In genomic region chr13:20921572-20921971, GRCh38 we compare ENCODE assay signal across 1 cellular context.
A peak's percentile ranks its signal among the peaks of the same experiment; 100 is the strongest.
TF ChIP-seq lines count a peak whose summit lies in the region.

No MANE protein-coding gene starts in this region.

TF ChIP-seq in HepG2, 621 proteins besides CTCF, POLR2A, EP300 and RAD21 (continued from another document and continues in another):
- TF ChIP-seq HNF4G (IDR thresholded peaks at IDR 0.05; ENCODE audit: borderline replicate concordance, low read depth, low read length) (peak; percentile 64; the same call in 1 of the 2 replicates), HNF4G (CRISPR knock-in tag; IDR thresholded peaks at IDR 0.05; ENCODE audit: borderline replicate concordance, low read depth) (no peak), ZC3H4 (CRISPR knock-in tag; IDR thresholded peaks at IDR 0.05; ENCODE audit: borderline replicate concordance) (no peak), SNAI1 (CRISPR knock-in tag; IDR thresholded peaks at IDR 0.05; ENCODE audit: borderline replicate concordance) (no peak), ZMYM4 (CRISPR knock-in tag; IDR thresholded peaks at IDR 0.05) (peak; percentile 44; the same call in 1 of the 2 replicates), ZNF367 (CRISPR knock-in tag; IDR thresholded peaks at IDR 0.05; ENCODE audit: borderline replicate concordance) (no peak), ZNF142 (CRISPR knock-in tag; IDR thresholded peaks at IDR 0.05) (no peak), SP4 (CRISPR knock-in tag; IDR thresholded peaks at IDR 0.05) (no peak), TRIM22 (IDR thresholded peaks at IDR 0.05) (no peak), ZNF746 (CRISPR knock-in tag; IDR thresholded peaks at IDR 0.05) (no peak), ZNF207 (IDR thresholded peaks at IDR 0.05; ENCODE audit: borderline replicate concordance) (no peak), SOX13 (IDR thresholded peaks at IDR 0.05) (no peak), SOX13 (CRISPR knock-in tag; conservative IDR thresholded peaks at IDR 0.05 in 1 of 2, IDR thresholded peaks at IDR 0.05 in 1 of 2) (peak in 1 of 2 experiments; percentile 37; a peak in 1 of 4 replicates), RARG (CRISPR knock-in tag; IDR thresholded peaks at IDR 0.05; ENCODE audit: low read depth) (no peak), HES4 (CRISPR knock-in tag; IDR thresholded peaks at IDR 0.05; ENCODE audit: borderline replicate concordance) (no peak), SATB2 (CRISPR knock-in tag; IDR thresholded peaks at IDR 0.05) (no peak), ZNF615 (CRISPR knock-in tag; IDR thresholded peaks at IDR 0.05; ENCODE audit: borderline replicate concordance) (no peak), KLF9 (CRISPR knock-in tag; IDR thresholded peaks at IDR 0.05; ENCODE audit: low read depth) (no peak), U2AF1 (optimal IDR thresholded peaks at IDR 0.05; ENCODE audit: low read depth, low read length) (no peak), ZNF224 (CRISPR knock-in tag; IDR thresholded peaks at IDR 0.05) (no peak), ZNF33B (CRISPR knock-in tag; IDR thresholded peaks at IDR 0.05) (no peak), MATR3 (CRISPR knock-in tag; IDR thresholded peaks at IDR 0.05) (no peak), RCOR2 (CRISPR knock-in tag; IDR thresholded peaks at IDR 0.05) (peak; percentile 64; the same call in 1 of the 2 replicates), PHF21A (CRISPR knock-in tag; IDR thresholded peaks at IDR 0.05) (no peak), GTF3A (CRISPR knock-in tag; conservative IDR thresholded peaks at IDR 0.05) (no peak), SRSF9 (IDR thresholded peaks at IDR 0.05; ENCODE audit: borderline replicate concordance, insufficient read depth, low read depth, low read length, poor library complexity, severe bottlenecking) (no peak), ZNF546 (CRISPR knock-in tag; conservative IDR thresholded peaks at IDR 0.05) (no peak), SMC3 (IDR thresholded peaks at IDR 0.05; ENCODE audit: low read length) (no peak), PRDM10 (CRISPR knock-in tag; IDR thresholded peaks at IDR 0.05; ENCODE audit: low read depth) (no peak), ZBTB2 (CRISPR knock-in tag; IDR thresholded peaks at IDR 0.05; ENCODE audit: low read depth) (no peak), ARNT (IDR thresholded peaks at IDR 0.05) (no peak), JDP2 (CRISPR knock-in tag; IDR thresholded peaks at IDR 0.05; ENCODE audit: borderline replicate concordance) (no peak), ZBTB3 (CRISPR knock-in tag; IDR thresholded peaks at IDR 0.05; ENCODE audit: borderline replicate concordance, low read depth) (no peak), ZNF644 (CRISPR knock-in tag; IDR thresholded peaks at IDR 0.05; ENCODE audit: low read depth) (peak; percentile 94), DNMT1 (CRISPR knock-in tag; IDR thresholded peaks at IDR 0.05) (no peak), TFDP2 (CRISPR knock-in tag; IDR thresholded peaks at IDR 0.05) (no peak), PTBP1 (IDR thresholded peaks at IDR 0.05; ENCODE audit: low read depth, low read length, poor library complexity, severe bottlenecking) (no peak), ZNF235 (CRISPR knock-in tag; IDR thresholded peaks at IDR 0.05; ENCODE audit: borderline replicate concordance) (no peak), MIXL1 (CRISPR knock-in tag; IDR thresholded peaks at IDR 0.05) (no peak), NFKB2 (CRISPR knock-in tag; IDR thresholded peaks at IDR 0.05; ENCODE audit: borderline replicate concordance) (no peak)
- TF ChIP-seq, protein P1, sequence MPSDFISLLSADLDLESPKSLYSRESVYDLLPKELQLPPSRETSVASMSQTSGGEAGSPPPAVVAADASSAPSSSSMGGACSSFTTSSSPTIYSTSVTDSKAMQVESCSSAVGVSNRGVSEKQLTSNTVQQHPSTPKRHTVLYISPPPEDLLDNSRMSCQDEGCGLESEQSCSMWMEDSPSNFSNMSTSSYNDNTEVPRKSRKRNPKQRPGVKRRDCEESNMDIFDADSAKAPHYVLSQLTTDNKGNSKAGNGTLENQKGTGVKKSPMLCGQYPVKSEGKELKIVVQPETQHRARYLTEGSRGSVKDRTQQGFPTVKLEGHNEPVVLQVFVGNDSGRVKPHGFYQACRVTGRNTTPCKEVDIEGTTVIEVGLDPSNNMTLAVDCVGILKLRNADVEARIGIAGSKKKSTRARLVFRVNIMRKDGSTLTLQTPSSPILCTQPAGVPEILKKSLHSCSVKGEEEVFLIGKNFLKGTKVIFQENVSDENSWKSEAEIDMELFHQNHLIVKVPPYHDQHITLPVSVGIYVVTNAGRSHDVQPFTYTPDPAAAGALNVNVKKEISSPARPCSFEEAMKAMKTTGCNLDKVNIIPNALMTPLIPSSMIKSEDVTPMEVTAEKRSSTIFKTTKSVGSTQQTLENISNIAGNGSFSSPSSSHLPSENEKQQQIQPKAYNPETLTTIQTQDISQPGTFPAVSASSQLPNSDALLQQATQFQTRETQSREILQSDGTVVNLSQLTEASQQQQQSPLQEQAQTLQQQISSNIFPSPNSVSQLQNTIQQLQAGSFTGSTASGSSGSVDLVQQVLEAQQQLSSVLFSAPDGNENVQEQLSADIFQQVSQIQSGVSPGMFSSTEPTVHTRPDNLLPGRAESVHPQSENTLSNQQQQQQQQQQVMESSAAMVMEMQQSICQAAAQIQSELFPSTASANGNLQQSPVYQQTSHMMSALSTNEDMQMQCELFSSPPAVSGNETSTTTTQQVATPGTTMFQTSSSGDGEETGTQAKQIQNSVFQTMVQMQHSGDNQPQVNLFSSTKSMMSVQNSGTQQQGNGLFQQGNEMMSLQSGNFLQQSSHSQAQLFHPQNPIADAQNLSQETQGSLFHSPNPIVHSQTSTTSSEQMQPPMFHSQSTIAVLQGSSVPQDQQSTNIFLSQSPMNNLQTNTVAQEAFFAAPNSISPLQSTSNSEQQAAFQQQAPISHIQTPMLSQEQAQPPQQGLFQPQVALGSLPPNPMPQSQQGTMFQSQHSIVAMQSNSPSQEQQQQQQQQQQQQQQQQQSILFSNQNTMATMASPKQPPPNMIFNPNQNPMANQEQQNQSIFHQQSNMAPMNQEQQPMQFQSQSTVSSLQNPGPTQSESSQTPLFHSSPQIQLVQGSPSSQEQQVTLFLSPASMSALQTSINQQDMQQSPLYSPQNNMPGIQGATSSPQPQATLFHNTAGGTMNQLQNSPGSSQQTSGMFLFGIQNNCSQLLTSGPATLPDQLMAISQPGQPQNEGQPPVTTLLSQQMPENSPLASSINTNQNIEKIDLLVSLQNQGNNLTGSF (CRISPR knock-in tag; IDR thresholded peaks at IDR 0.05): no peak
- TF ChIP-seq, protein P2, sequence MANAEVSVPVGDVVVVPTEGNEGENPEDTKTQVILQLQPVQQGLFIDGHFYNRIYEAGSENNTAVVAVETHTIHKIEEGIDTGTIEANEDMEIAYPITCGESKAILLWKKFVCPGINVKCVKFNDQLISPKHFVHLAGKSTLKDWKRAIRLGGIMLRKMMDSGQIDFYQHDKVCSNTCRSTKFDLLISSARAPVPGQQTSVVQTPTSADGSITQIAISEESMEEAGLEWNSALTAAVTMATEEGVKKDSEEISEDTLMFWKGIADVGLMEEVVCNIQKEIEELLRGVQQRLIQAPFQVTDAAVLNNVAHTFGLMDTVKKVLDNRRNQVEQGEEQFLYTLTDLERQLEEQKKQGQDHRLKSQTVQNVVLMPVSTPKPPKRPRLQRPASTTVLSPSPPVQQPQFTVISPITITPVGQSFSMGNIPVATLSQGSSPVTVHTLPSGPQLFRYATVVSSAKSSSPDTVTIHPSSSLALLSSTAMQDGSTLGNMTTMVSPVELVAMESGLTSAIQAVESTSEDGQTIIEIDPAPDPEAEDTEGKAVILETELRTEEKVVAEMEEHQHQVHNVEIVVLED (CRISPR knock-in tag; IDR thresholded peaks at IDR 0.05; ENCODE audit: borderline replicate concordance): no peak
